10 cellular contexts compared by ENCODE assay signal in the genomic region with DNA sequence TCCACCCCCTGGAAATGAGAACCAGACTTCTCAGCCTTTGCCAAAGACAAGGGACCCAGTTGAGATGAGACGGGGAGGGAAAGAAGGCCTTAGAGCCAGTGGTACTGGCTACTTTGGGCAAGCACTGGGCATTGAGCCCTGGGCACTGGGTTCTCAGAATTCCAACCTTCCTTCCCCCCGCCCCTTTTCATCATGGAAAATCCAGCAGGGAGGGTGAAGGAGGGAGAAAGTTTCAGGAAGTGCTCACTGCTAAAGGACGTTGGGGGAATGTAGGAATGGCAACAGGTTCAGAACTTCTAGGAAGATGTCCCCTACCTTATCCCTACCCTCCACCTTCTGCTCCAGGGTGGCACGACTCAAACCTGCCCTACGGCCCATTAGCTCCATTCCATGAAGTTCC. TPM values are rescaled to one million over a fixed set of nuclear protein-coding genes. Genes with fewer than 3 reads are reported as not detected.
DNase-seq lines count a peak whose midpoint lies in the region; ATAC-seq and TF ChIP-seq lines count a peak whose summit lies in the region.
"Had no signal": no experiment of that assay in that cellular context is flagged by ENCODE, and none has a peak within 500 bp of the region (broad histone marks: within the 10 kb centered on the region; RNA-seq: fewer than 3 reads in every experiment).

No MANE protein-coding gene starts in this region.

- no peaks in the 10 kb centered on the region for H3K9me3 Mint-ChIP-seq in activated naive CD8-positive, alpha-beta T cell treated with anti-CD3 and anti-CD28 coated beads for 36 hours
- no peaks in the 10 kb centered on the region for H3K9me3 Mint-ChIP-seq in immature natural killer cell
- H3K9me3 Mint-ChIP-seq in stimulated activated naive CD8-positive, alpha-beta T cell treated with anti-CD3 and anti-CD28 coated beads, Interleukin-15, amount 100 ng/mL, for 72 hours: no peaks in the 10 kb centered on the region

- H3K4me1 Mint-ChIP-seq in activated naive CD8-positive, alpha-beta T cell treated with anti-CD3 and anti-CD28 coated beads for 36 hours: peaks cover 31% of the 10 kb centered on the region
- peaks cover 12 to 13% of the 10 kb centered on the region in 2 donors for H3K4me1 Mint-ChIP-seq in immature natural killer cell
- H3K4me1 Mint-ChIP-seq in stimulated activated naive CD8-positive, alpha-beta T cell treated with anti-CD3 and anti-CD28 coated beads, Interleukin-15, amount 100 ng/mL, for 72 hours: peaks cover 51% of the 10 kb centered on the region

- no peak for ATAC-seq in stimulated activated naive CD8-positive, alpha-beta T cell treated with anti-CD3 and anti-CD28 coated beads, Interleukin-15, amount 100 ng/mL, for 72 hours
- ATAC-seq in GM18519 (IDR thresholded peaks at IDR 0.05; ENCODE audit: low FRiP score, unreplicated experiment): no peak
- no peak for ATAC-seq in left lobe of liver

- DNase-seq in HFF-Myc (ENCODE audit: extremely low read depth, low read depth) (no peak), immature natural killer cell (no peak), NCI-H748 (lab: John Stamatoyannopoulos, UW; ENCODE audit: unreplicated experiment) (no peak), left lobe of liver (ENCODE audit: low spot score) (no peak), NCI-H2029 treated with DMSO at 0.1 percent for 48 hours (lab: John Stamatoyannopoulos, UW) (no peak)
- DNase-seq in activated naive CD8-positive, alpha-beta T cell treated with anti-CD3 and anti-CD28 coated beads for 36 hours: no peak
- DNase-seq in stimulated activated naive CD8-positive, alpha-beta T cell treated with anti-CD3 and anti-CD28 coated beads, Interleukin-15, amount 100 ng/mL, for 72 hours: no peak
- DNase-seq: activated gamma-delta T cell had no signal

- H3K27ac Mint-ChIP-seq in activated naive CD8-positive, alpha-beta T cell treated with anti-CD3 and anti-CD28 coated beads for 36 hours: no peak overlapping the region
- peak overlapping the region in 1 of 6 donors; percentile 75 for H3K27ac Mint-ChIP-seq in immature natural killer cell
- H3K27ac Mint-ChIP-seq in stimulated activated naive CD8-positive, alpha-beta T cell treated with anti-CD3 and anti-CD28 coated beads, Interleukin-15, amount 100 ng/mL, for 72 hours: peak overlapping the region in 1 of 2 donors; percentile 64

- no peak for TF ChIP-seq CTCF in HFF-Myc (IDR thresholded peaks at IDR 0.05; ENCODE audit: low read depth, low read length, missing control alignments)

- peak overlapping the region; percentile 61 for H3K4me3 ChIP-seq in HFF-Myc (replicated peaks; ENCODE audit: low read depth, low read length)

- peaks cover 4% of the 10 kb centered on the region for H3K36me3 Mint-ChIP-seq in activated naive CD8-positive, alpha-beta T cell treated with anti-CD3 and anti-CD28 coated beads for 36 hours
- H3K36me3 Mint-ChIP-seq in immature natural killer cell: no peaks in the 10 kb centered on the region

- H3K4me3 Mint-ChIP-seq in activated naive CD8-positive, alpha-beta T cell treated with anti-CD3 and anti-CD28 coated beads for 36 hours: peak overlapping the region; percentile 85
- peak overlapping the region; percentile 93 to 98 (median 96) for H3K4me3 Mint-ChIP-seq in immature natural killer cell
- peak overlapping the region; percentile 96 to 99 for H3K4me3 Mint-ChIP-seq in stimulated activated naive CD8-positive, alpha-beta T cell treated with anti-CD3 and anti-CD28 coated beads, Interleukin-15, amount 100 ng/mL, for 72 hours

- H3K27me3 Mint-ChIP-seq in activated naive CD8-positive, alpha-beta T cell treated with anti-CD3 and anti-CD28 coated beads for 36 hours: peaks cover 12% of the 10 kb centered on the region
- H3K27me3 Mint-ChIP-seq in immature natural killer cell (ENCODE audit: low read depth in 3 of 3): peaks cover 5 to 11% (median 8%) of the 10 kb centered on the region in 3 donors
- H3K27me3 Mint-ChIP-seq in stimulated activated naive CD8-positive, alpha-beta T cell treated with anti-CD3 and anti-CD28 coated beads, Interleukin-15, amount 100 ng/mL, for 72 hours: peaks cover 26% of the 10 kb centered on the region

RNA-seq across cellular contexts. Expression of a gene that starts 4.2 kb away (rescaled TPM):
- total RNA-seq in activated naive CD8-positive, alpha-beta T cell treated with anti-CD3 and anti-CD28 coated beads for 36 hours: 1 to 10 TPM; 1.5 to 2.6 TPM
- polyA plus RNA-seq in immature natural killer cell: not detected
- 146 TPM for total RNA-seq in left lobe of liver

RNA-seq across cellular contexts. Expression of a gene that starts 33.5 kb away (rescaled TPM):
- total RNA-seq in activated naive CD8-positive, alpha-beta T cell treated with anti-CD3 and anti-CD28 coated beads for 36 hours: 10 to 100 TPM; 23.5 to 25.7 TPM
- polyA plus RNA-seq in immature natural killer cell: 10 to 100 TPM; 35.6 to 70.4 (median 59.6) TPM
- total RNA-seq in left lobe of liver: 16.2 TPM

RNA-seq across cellular contexts. Expression of a gene that starts 39.4 kb away (rescaled TPM):
- 100 to 1,000 TPM; 704 to 720 TPM for total RNA-seq in activated naive CD8-positive, alpha-beta T cell treated with anti-CD3 and anti-CD28 coated beads for 36 hours
- polyA plus RNA-seq in immature natural killer cell: 10 to 100 TPM; 57.2 to 83.4 (median 69.2) TPM
- 184 TPM for total RNA-seq in left lobe of liver

RNA-seq across cellular contexts. Expression of a gene that starts 51.8 kb away (rescaled TPM):
- 1 to 10 TPM; 1.9 to 2.2 TPM for total RNA-seq in activated naive CD8-positive, alpha-beta T cell treated with anti-CD3 and anti-CD28 coated beads for 36 hours
- 1 to 10 TPM in 1 of 3 donors, under 1 TPM in 1, not detected in 1; 0.69 to 2.1 TPM for polyA plus RNA-seq in immature natural killer cell
- total RNA-seq in left lobe of liver: 5.2 TPM

RNA-seq across cellular contexts. Expression of a gene that starts 57.6 kb away (rescaled TPM):
- total RNA-seq in activated naive CD8-positive, alpha-beta T cell treated with anti-CD3 and anti-CD28 coated beads for 36 hours: 1 to 10 TPM; 3.1 to 3.8 TPM
- not detected for polyA plus RNA-seq in immature natural killer cell
- 0.25 TPM for total RNA-seq in left lobe of liver
- total RNA-seq: renal cortical epithelial cell had no signal

Comparison
In these comparisons a context has a peak if more than half of its experiments do, and no peak if none do; other contexts are left out.
1. RNA of a gene that starts 4.2 kb away (total RNA-seq): 146 TPM in left lobe of liver (single experiment); 1.5 to 2.6 TPM in activated naive CD8-positive, alpha-beta T cell treated with anti-CD3 and anti-CD28 coated beads for 36 hours; every median in the first group is over 10 times any median in the second.
2. Peak in every context shown above with its lines, with median percentiles within 50 percentile points of each other: H3K4me3 Mint-ChIP-seq.